In the genomic region with DNA sequence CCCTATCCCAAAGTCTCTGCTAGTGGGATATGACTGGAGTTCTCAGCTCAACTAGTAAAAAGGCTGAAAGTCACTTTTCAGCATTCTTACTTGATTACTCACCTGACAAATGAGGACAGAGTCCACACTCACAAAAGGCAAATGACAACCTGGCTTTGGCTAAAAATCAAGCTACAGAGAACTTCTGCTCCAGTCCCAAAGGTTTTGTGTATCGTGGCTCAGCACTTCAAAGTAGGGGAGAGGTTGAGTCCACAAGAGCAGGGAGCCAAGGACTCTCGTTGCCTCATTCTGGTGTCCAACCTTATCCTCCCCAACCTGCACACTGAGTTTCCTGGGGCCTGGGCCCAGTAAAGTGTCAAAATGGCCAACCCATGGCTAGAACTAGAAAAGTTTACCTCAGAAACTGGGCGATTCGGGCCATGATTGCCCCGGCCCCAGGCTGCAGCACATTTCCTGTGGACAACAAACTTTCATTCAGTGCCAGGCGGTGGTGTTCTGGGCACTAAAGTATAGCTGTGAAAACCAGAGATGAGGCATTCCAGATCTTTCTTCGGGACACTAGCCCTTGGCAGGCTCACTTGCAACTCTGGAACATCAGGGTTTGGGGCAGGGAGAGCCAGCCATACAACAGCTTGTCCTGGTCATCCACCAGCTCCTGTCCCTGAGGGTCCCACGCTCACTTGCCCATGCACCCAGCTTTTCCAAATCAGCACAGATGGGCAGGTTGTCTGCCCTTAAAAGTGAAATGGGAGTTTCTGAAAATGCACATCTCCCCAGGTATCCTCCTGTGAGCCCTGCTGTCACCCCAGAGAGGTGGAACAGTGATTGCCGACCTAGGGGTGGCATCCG, we compare ENCODE assay signal across 13 cellular contexts. TPM values are rescaled to one million over a fixed set of nuclear protein-coding genes. Genes with fewer than 3 reads are reported as not detected.
DNase-seq lines count a peak whose midpoint lies in the region; ATAC-seq, FAIRE-seq and TF ChIP-seq lines count a peak whose summit lies in the region.
"Had no signal": no experiment of that assay in that cellular context is flagged by ENCODE, and none has a peak within 500 bp of the region (broad histone marks: within the 10 kb centered on the region; RNA-seq: fewer than 3 reads in every experiment).

No MANE protein-coding gene starts in this region.

- TF ChIP-seq CTCF in Calu3 (IDR thresholded peaks at IDR 0.05; ENCODE audit: unreplicated experiment): no peak
- TF ChIP-seq CTCF in RWPE1 (conservative IDR thresholded peaks at IDR 0.05; ENCODE audit: low read depth): no peak
- no peak for TF ChIP-seq CTCF in pancreas (IDR thresholded peaks at IDR 0.05)
- no peak for TF ChIP-seq CTCF in esophagus squamous epithelium (IDR thresholded peaks at IDR 0.05)

- H3K9me3 ChIP-seq in pancreas (no peaks in the 10 kb centered on the region), esophagus squamous epithelium (no peaks in the 10 kb centered on the region)

- H3K27ac ChIP-seq in RWPE1 (peak overlapping the region; percentile 35), pancreas (peak overlapping the region; percentile 49 to 76 (median 65)), esophagus squamous epithelium (peak overlapping the region in 2 of 4 donors; percentile 39 to 40)

- intact Hi-C loops in Calu3 (cut with micrococcal nuclease; ENCODE audit: unreplicated experiment) (loop anchor here (1.0 kb wide), 1 partner anchor 32 kb away; a partner anchor contains a TSS), pancreas (cut with DNase I) (no loop called here), esophagus squamous epithelium (cut with DNase I) (loop anchor here (10.0 kb wide), 1 partner anchor 99 kb away; a partner anchor contains a TSS)

- H3K4me1 ChIP-seq in pancreas (peaks cover 25 to 38% (median 34%) of the 10 kb centered on the region in 3 donors), esophagus squamous epithelium (peaks cover 29 to 48% (median 36%) of the 10 kb centered on the region in 3 donors)

- peaks cover 55% of the 10 kb centered on the region for H3K4me1 Mint-ChIP-seq in Calu3 (ENCODE audit: low read depth, unreplicated experiment)
- peaks cover 55 to 86% of the 10 kb centered on the region in 2 donors for H3K4me1 Mint-ChIP-seq in immature natural killer cell

- 52 to 59% methylated on average over 10 of the region's 10 CpGs for WGBS in pancreas, 2 donors
- WGBS in esophagus squamous epithelium, 2 donors: 70 to 87% methylated on average over 8 to 9 of the region's 10 CpGs

- peak; percentile 3 to 14 (median 4) for ATAC-seq in pancreas
- ATAC-seq: T-cell had no signal

- H3K27ac Mint-ChIP-seq in Calu3 (ENCODE audit: unreplicated experiment) (peak overlapping the region; percentile 92), immature natural killer cell (peak overlapping the region in 4 of 6 donors; percentile 13 to 64 (median 21))

- H3K36me3 ChIP-seq in pancreas (peaks cover 0 to 36% (median 17%) of the 10 kb centered on the region in 3 donors), esophagus squamous epithelium (peaks cover 10 to 66% (median 21%) of the 10 kb centered on the region in 3 donors)

- DNase-seq in Calu3 (peak; percentile 44), RWPE1 (ENCODE audit: low spot score) (no peak), immature natural killer cell (no peak), pancreas (peak in 2 of 6 donors; percentile 51 to 64), OCI-M1 (lab: John Stamatoyannopoulos, UW) (no peak), NCI-H1092 treated with DMSO at 0.1 percent for 48 hours (lab: John Stamatoyannopoulos, UW) (no peak), 8988T (no peak), esophagus squamous epithelium (lab: John Stamatoyannopoulos, UW) (no peak)
- DNase-seq: stimulated activated CD4-positive, alpha-beta T cell treated with anti-CD3 and anti-CD28 coated beads, Interleukin-4, amount 100 ng/mL, for 4 hours had no signal

- no peak overlapping the region for H3K4me3 ChIP-seq in pancreas
- no peak overlapping the region for H3K4me3 ChIP-seq in esophagus squamous epithelium

- peaks cover 68% of the 10 kb centered on the region for H3K36me3 Mint-ChIP-seq in Calu3 (ENCODE audit: insufficient read depth, unreplicated experiment)
- H3K36me3 Mint-ChIP-seq in immature natural killer cell: peaks cover 6 to 24% (median 9%) of the 10 kb centered on the region in 3 donors

- FAIRE-seq in pancreas (lab: Jason Lieb, UNC): no peak
- FAIRE-seq: astrocyte, D721Med, endothelial cell of umbilical vein had no signal

- H3K4me3 Mint-ChIP-seq in Calu3 (ENCODE audit: low read depth, unreplicated experiment): peak overlapping the region; percentile 56
- H3K4me3 Mint-ChIP-seq in immature natural killer cell: peak overlapping the region in 3 of 5 donors; percentile 23 to 56 (median 53)

- H3K9me3 Mint-ChIP-seq in Calu3 (ENCODE audit: low read depth, unreplicated experiment): no peaks in the 10 kb centered on the region
- no peaks in the 10 kb centered on the region for H3K9me3 Mint-ChIP-seq in immature natural killer cell
- H3K9me3 Mint-ChIP-seq: T-cell had no signal

- BruUV-seq in Calu3 (replicated peaks; lab: Mats Ljungman, UMichigan): TSS peak; percentile 7

- H3K27me3 ChIP-seq in pancreas (no peaks in the 10 kb centered on the region), esophagus squamous epithelium (no peaks in the 10 kb centered on the region)

- no peak for TF ChIP-seq POLR2A in esophagus squamous epithelium (IDR thresholded peaks at IDR 0.05)

- CTCF ChIA-PET in Calu3 (lab: Charles Lee) (interaction anchor here (1.0 to 1.5 kb wide), 6 partner anchors 10 to 159 kb away, joined by 3 to 5 read pairs (median 3); a partner anchor contains a TSS), RWPE1 (lab: Yijun Ruan, JAX) (no interaction called here)

- POLR2A ChIA-PET in RWPE1 (lab: Yijun Ruan, JAX; ENCODE audit: low non-redundant PET): no interaction called here

- H3K27me3 Mint-ChIP-seq in Calu3 (ENCODE audit: unreplicated experiment) (no peaks in the 10 kb centered on the region), immature natural killer cell (ENCODE audit: low read depth in 3 of 3) (peaks cover 0 to 16% (median 11%) of the 10 kb centered on the region in 3 donors)
- H3K27me3 Mint-ChIP-seq: T-cell had no signal

RNA-seq across cellular contexts. Expression of a gene that starts 3.1 kb away (rescaled TPM):
- 64.5 and 71.1 TPM in 2 replicates for total RNA-seq in Calu3 (2022)
- 100 to 1,000 TPM in 1 of 3 donors, 10 to 100 TPM in 2; 74.8 to 113 (median 82.8) TPM for polyA plus RNA-seq in immature natural killer cell
- 10 to 100 TPM; 44.2 to 66.9 (median 59.0) TPM for total RNA-seq in pancreas
- polyA plus RNA-seq in pancreas: 100 to 1,000 TPM in 1 of 2 donors, 10 to 100 TPM in 1; 99.3 to 110 TPM
- total RNA-seq in esophagus squamous epithelium: 10 to 100 TPM; 63.5 to 75.2 (median 68.7) TPM

RNA-seq across cellular contexts. Expression of a gene that starts 4.7 kb away (rescaled TPM):
- total RNA-seq in Calu3 (2022) (35.2 and 44.2 TPM in 2 replicates), pancreas (10 to 100 TPM in 3 of 6 donors, 1 to 10 TPM in 3; 7.2 to 20.2 (median 9.9) TPM), esophagus squamous epithelium (10 to 100 TPM; 42.5 to 77.1 (median 60.2) TPM)
- polyA plus RNA-seq in immature natural killer cell (100 to 1,000 TPM in 2 of 3 donors, 10 to 100 TPM in 1; 94.0 to 205 (median 129) TPM), pancreas (10 to 100 TPM in 1 of 2 donors, 1 to 10 TPM in 1; 8.2 to 14.2 TPM)

RNA-seq across cellular contexts. Expression of a gene that starts 31.6 kb away (rescaled TPM):
- total RNA-seq in Calu3 (2022) (49.5 and 50.4 TPM in 2 replicates), pancreas (10 to 100 TPM in 4 of 6 donors, 1 to 10 TPM in 2; 8.5 to 16.0 (median 10.4) TPM), esophagus squamous epithelium (10 to 100 TPM; 28.8 to 48.2 (median 37.6) TPM)
- polyA plus RNA-seq in immature natural killer cell (10 to 100 TPM; 13.1 to 16.1 (median 13.5) TPM), pancreas (10 to 100 TPM in 1 of 2 donors, 1 to 10 TPM in 1; 6.3 to 10.7 TPM)

Comparison
In these comparisons a context has a peak if more than half of its experiments do, and no peak if none do; other contexts are left out.
1. intact Hi-C loops: an anchor here in Calu3 (1.0 kb wide) and esophagus squamous epithelium (10.0 kb wide); none called in pancreas.